ENCODE assay signal across 1 cellular context in the genomic region with DNA sequence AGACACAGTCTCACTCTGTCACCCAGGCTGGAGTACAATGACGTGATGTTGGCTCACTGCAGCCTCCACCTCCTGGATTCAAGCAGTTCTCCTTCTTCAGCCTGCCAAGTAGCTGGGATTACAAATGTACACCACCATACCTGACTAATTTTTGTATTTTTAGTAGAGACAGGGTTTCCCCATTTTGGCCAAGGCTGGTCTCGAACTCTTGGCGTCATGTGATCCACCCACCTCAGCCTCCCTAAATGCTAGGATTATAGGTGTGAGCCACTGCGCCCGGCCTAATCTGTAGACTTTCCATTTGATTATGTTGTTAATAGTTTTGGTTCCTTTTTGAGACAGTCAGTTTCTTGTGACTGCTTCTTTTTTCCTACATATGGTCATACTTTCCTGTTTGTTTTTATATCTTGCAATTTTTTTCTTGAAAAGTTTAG.
TF ChIP-seq lines count a peak whose summit lies in the region.

No MANE protein-coding gene starts in this region.

TF ChIP-seq in SK-N-SH, 30 proteins besides CTCF, POLR2A, EP300 and RAD21 (continued from another document):
- no peak for TF ChIP-seq POLR2AphosphoS5 (IDR thresholded peaks at IDR 0.05; ENCODE audit: low read depth, low read length)
